ENCODE assay signal across 8 cellular contexts in the genomic region with DNA sequence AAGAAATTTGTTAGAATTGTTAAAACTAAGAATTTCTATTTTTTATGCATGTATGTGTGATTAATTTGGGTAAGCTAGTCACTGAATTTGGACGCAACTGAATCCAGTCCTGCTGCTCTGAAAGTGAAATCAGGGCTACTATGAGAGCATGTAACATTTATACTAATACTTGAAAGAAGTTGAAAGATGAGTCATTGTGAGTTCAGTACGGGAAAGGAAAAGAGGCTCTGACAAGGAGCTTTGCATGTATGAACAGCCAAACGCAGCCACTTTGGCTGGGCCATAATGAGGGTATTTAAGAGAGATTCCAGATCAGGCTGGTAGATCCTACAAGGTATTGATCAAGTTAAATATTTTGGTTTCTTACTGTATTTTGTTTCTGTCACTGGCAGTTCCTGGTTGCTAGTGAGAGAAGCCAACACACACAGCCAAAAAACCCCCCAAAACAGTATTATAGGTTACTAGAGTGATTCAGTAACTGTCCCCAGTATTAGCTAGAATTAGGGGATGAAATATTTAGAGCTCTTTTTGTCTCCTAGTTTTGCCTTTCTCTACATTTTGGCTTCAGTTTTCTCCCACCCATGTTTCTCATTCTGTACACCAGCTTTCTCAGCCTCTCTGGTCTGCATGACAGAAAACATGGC. TPM values are rescaled to one million over a fixed set of nuclear protein-coding genes. Genes with fewer than 3 reads are reported as not detected.
DNase-seq lines count a peak whose midpoint lies in the region; ATAC-seq and TF ChIP-seq lines count a peak whose summit lies in the region.

No MANE protein-coding gene starts in this region.

- H3K4me3 ChIP-seq in AG04450 (ENCODE audit: low read depth, low read length) (no peak overlapping the region), astrocyte of the cerebellum (ENCODE audit: low read depth, low read length) (no peak overlapping the region)

- TF ChIP-seq CTCF in AG04450 (IDR thresholded peaks at IDR 0.05; ENCODE audit: low read depth, low read length) (no peak), astrocyte of the cerebellum (IDR thresholded peaks at IDR 0.05; ENCODE audit: low read depth, low read length, missing control alignments) (no peak)

- DNase-seq in AG04450 (ENCODE audit: low read depth, low spot score) (peak; percentile 41), GM19238 (ENCODE audit: insufficient read length, low spot score) (peak; percentile 21), astrocyte of the cerebellum (ENCODE audit: low read depth) (peak; percentile 57), NAMALWA (ENCODE audit: low spot score) (no peak), NCI-H2171 treated with DMSO at 0.1 percent for 48 hours (lab: John Stamatoyannopoulos, UW) (no peak), NCI-H2227 (lab: John Stamatoyannopoulos, UW; ENCODE audit: unreplicated experiment) (no peak)
- DNase-seq in activated CD8-positive, alpha-beta memory T cell treated with anti-CD3 and anti-CD28 coated beads, Interleukin-2, amount 50 U/mL, for 48 hours, result no peak

- in situ Hi-C loops in astrocyte of the cerebellum (cut with HindIII; ENCODE audit: low sequenced_read_pairs), result no loop called here

- POLR2A ChIA-PET in AG04450 (lab: Yijun Ruan, JAX), result no interaction called here

- ATAC-seq in HG03103 (IDR thresholded peaks at IDR 0.05; ENCODE audit: low read depth, unreplicated experiment), result peak; percentile 97

- H3K27ac ChIP-seq in AG04450 (ENCODE audit: low read depth, low read length), result no peak overlapping the region

- no peaks in the 10 kb centered on the region for H3K27me3 ChIP-seq in AG04450 (ENCODE audit: control insufficient read depth, insufficient read depth, low read length)

- CTCF ChIA-PET in AG04450 (lab: Charles Lee), result interaction anchor here (0.6 to 2.0 kb wide), 5 partner anchors 43 to 1313 kb away, joined by 3 to 7 read pairs (median 4); no protein-coding TSS in a partner anchor

- no peaks in the 10 kb centered on the region for H3K9me3 ChIP-seq in AG04450 (ENCODE audit: control insufficient read depth, insufficient read depth, low read length)

RNA-seq across cellular contexts. Expression of gene AASDHPPT, which starts 14.1 kb away (rescaled TPM):
- 41.7 and 61.9 TPM in 2 replicates for polyA plus RNA-seq in AG04450 (2011; rRNA removed)
- 18.4 and 23.1 TPM in 2 replicates for polyA minus RNA-seq in AG04450 (2011; rRNA and poly(A)+ RNA removed)

RNA-seq across cellular contexts. Expression of gene KBTBD3, which starts 14.5 kb away (rescaled TPM):
- polyA plus RNA-seq in AG04450 (2011; rRNA removed), result 7.3 TPM in 2 replicates
- 5.6 and 6.8 TPM in 2 replicates for polyA minus RNA-seq in AG04450 (2011; rRNA and poly(A)+ RNA removed)

Comparison
In these comparisons a context has a peak if more than half of its experiments do, and no peak if none do; other contexts are left out.
1. DNase-seq: peak in AG04450 (single experiment), GM19238 (single experiment) and astrocyte of the cerebellum (single experiment); none in NAMALWA (single experiment), NCI-H2171 treated with DMSO at 0.1 percent for 48 hours (single experiment), activated CD8-positive, alpha-beta memory T cell treated with anti-CD3 and anti-CD28 coated beads, Interleukin-2, amount 50 U/mL, for 48 hours (single experiment) and NCI-H2227 (single experiment).